Comparison of ENCODE assay signal across 20 cellular contexts in the genomic region with DNA sequence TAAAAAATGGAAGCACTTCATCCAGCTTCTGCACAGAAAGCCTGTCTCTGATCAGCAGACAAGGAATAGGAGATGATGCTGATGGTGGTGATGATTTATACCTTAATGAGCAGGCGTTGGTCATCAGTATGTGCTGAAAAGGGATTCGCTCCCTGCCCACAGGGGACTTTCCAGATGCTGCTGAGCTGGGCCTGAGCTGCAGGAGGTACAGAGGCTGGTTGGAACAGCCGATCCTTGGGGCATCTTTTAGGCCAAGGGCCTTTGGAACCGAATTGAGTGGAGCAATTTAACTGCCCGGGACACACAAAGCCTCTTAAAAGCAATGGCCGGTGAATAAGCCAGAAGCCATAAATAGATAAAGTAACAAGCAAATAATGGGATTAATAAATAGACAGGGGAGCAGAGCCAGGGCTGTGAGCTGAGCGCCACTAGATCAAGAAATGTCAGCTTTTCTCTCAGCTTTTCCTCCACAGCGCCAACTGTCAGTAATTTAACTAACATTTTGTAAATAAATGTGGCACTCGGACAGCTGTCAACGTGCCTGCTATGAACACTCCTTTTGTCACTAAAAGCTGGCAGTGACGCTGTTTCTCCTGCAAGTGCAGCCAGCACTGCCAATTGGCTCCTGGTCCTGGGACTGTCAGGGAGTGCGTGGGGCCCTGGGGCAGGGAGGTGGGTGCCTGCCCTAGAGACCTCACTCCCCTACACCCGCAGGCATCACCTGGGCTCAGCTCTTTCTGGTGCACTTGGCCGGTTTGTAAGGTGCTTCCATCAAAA.
DNase-seq lines count a peak whose midpoint lies in the region; TF ChIP-seq lines count a peak whose summit lies in the region.
"Had no signal": no experiment of that assay in that cellular context is flagged by ENCODE, and none has a peak within 500 bp of the region (broad histone marks: within the 10 kb centered on the region; RNA-seq: fewer than 3 reads in every experiment).

No MANE protein-coding gene starts in this region.

- no peaks in the 10 kb centered on the region for H3K9me3 ChIP-seq in neuronal stem cell (replicated peaks in 1 of 2; ENCODE audit: control insufficient read depth in 2 of 2, insufficient read depth in 1 of 2, low read depth in 1 of 2, low read length in 2 of 2)
- no peaks in the 10 kb centered on the region for H3K9me3 ChIP-seq in H9 (ENCODE audit: control insufficient read depth, low read depth, low read length)
- H3K9me3 ChIP-seq in sigmoid colon, result no peaks in the 10 kb centered on the region
- H3K9me3 ChIP-seq: psoas muscle, SJCRH30, suprapubic skin had no signal

- H3K27ac Mint-ChIP-seq in H9, result no peak overlapping the region
- H3K27ac Mint-ChIP-seq: natural killer cell treated with Interleukin-12 subunit alpha and Interleukin-12 subunit beta and Interleukin-15 and Interleukin-18, amount 100 ng/mL, for 72 hours had no signal

- H3K36me3 ChIP-seq in neuronal stem cell (replicated peaks in 1 of 2; ENCODE audit: control insufficient read depth in 2 of 2, insufficient read depth in 2 of 2, low read length in 2 of 2), result no peaks in the 10 kb centered on the region
- H3K36me3 ChIP-seq in sigmoid colon, result no peaks in the 10 kb centered on the region
- H3K36me3 ChIP-seq: SJCRH30, suprapubic skin had no signal

- TF ChIP-seq CTCF in H9 (conservative IDR thresholded peaks at IDR 0.05) (no peak), GM20000 (IDR thresholded peaks at IDR 0.05; ENCODE audit: extremely low read depth, missing control alignments) (no peak), sigmoid colon (IDR thresholded peaks at IDR 0.05) (no peak)

- H3T11ph ChIP-seq in H9 (ENCODE audit: low read length), result no peak overlapping the region

- peak; percentile 79 for DNase-seq in Ammon's horn (ENCODE audit: low spot score)
- DNase-seq in NCI-H1694 treated with DMSO at 0.1 percent for 48 hours (lab: John Stamatoyannopoulos, UW), result peak; percentile 25
- DNase-seq in cerebellar cortex (ENCODE audit: low spot score), result peak; percentile 89
- DNase-seq in hippocampal formation (lab: John Stamatoyannopoulos, UW), result peak; percentile 40 to 46
- DNase-seq in neuronal stem cell (ENCODE audit: low spot score), result no peak
- DNase-seq in H9, result no peak
- DNase-seq in GM20000 (ENCODE audit: low spot score), result no peak
- DNase-seq in sigmoid colon, result no peak
- DNase-seq: activated CD4-positive, alpha-beta T cell treated with anti-CD3 and anti-CD28 coated beads, Interleukin-2, amount 50 U/mL, for 48 hours; activated naive CD4-positive, alpha-beta T cell treated with Interleukin-2 at 50 U/mL for 16 hours; cortex of kidney; NCI-H2107; NCI-H510A treated with DMSO at 0.1 percent for 48 hours; PC-9; psoas muscle; SJCRH30; stimulated activated CD8-positive, alpha-beta memory T cell treated with anti-CD3 and anti-CD28 coated beads, Interleukin-4, amount 100 ng/mL, for 48 hours had no signal

- H2BK5ac ChIP-seq in neuronal stem cell (ENCODE audit: low read length) (no peak overlapping the region), H9 (ENCODE audit: insufficient read length, low read length) (no peak overlapping the region)

- no peaks in the 10 kb centered on the region for H3K9me3 Mint-ChIP-seq in H9
- H3K9me3 Mint-ChIP-seq: natural killer cell treated with Interleukin-12 subunit alpha and Interleukin-12 subunit beta and Interleukin-15 and Interleukin-18, amount 100 ng/mL, for 72 hours had no signal

- H2BK12ac ChIP-seq in neuronal stem cell (ENCODE audit: low read length) (no peak overlapping the region), H9 (ENCODE audit: insufficient read length, low read depth, low read length) (no peak overlapping the region)

- no peak for TF ChIP-seq EP300 in sigmoid colon (IDR thresholded peaks at IDR 0.05)

- H3K23ac ChIP-seq in neuronal stem cell (ENCODE audit: low read depth, low read length, poor library complexity), result no peak overlapping the region
- no peak overlapping the region for H3K23ac ChIP-seq in H9 (ENCODE audit: insufficient read length, low read depth, low read length)

- H3K4ac ChIP-seq in neuronal stem cell (ENCODE audit: low read length) (no peak overlapping the region), H9 (ENCODE audit: low read depth, low read length) (no peak overlapping the region)

- peaks cover 6 to 10% of the 10 kb centered on the region in 2 experiments; a peak in 3 of 4 replicates for H3K4me1 Mint-ChIP-seq in H9

- H3K27ac ChIP-seq in neuronal stem cell (replicated peaks; ENCODE audit: low read length) (no peak overlapping the region), H9 (ENCODE audit: insufficient read length, low read depth, low read length) (no peak overlapping the region), sigmoid colon (peak overlapping the region in 1 of 4 donors; percentile 38)
- H3K27ac ChIP-seq: C4-2B, PC-9, psoas muscle, SJCRH30, suprapubic skin had no signal

- H3K27me3 ChIP-seq in neuronal stem cell (ENCODE audit: control insufficient read depth in 3 of 3, insufficient read depth in 3 of 3, low read depth in 1 of 3, low read length in 3 of 3), result no peaks in the 10 kb centered on the region
- no peaks in the 10 kb centered on the region for H3K27me3 ChIP-seq in H9 (ENCODE audit: insufficient read depth, low read length)
- no peaks in the 10 kb centered on the region for H3K27me3 ChIP-seq in sigmoid colon
- H3K27me3 ChIP-seq: SJCRH30, suprapubic skin had no signal

- H3K27me3 Mint-ChIP-seq in H9 (ENCODE audit: low read depth), result no peaks in the 10 kb centered on the region

- peaks cover 0 to 2% (median 0%) of the 10 kb centered on the region in 3 experiments; a peak in 2 of 7 replicates for H3K36me3 Mint-ChIP-seq in H9 (ENCODE audit: insufficient read depth in 1 of 3, low read depth in 3 of 3)
- H3K36me3 Mint-ChIP-seq: natural killer cell treated with Interleukin-12 subunit alpha and Interleukin-12 subunit beta and Interleukin-15 and Interleukin-18, amount 100 ng/mL, for 72 hours had no signal

- WGBS in neuronal stem cell (ENCODE audit: extremely low coverage in 2 of 2, insufficient read length in 2 of 2, insufficient replicate concordance in 1 of 2), 2 donors, result no CpG with 5 or more reads among the region's 14 CpGs
- WGBS in H9 (ENCODE audit: extremely low coverage, insufficient read length, low lambda C conversion rate), result no CpG with 5 or more reads among the region's 14 CpGs
- 44 to 71% methylated on average over 14 of the region's 14 CpGs for WGBS in sigmoid colon, 2 donors

- no peak overlapping the region for H3K4me3 Mint-ChIP-seq in H9
- H3K4me3 Mint-ChIP-seq: natural killer cell treated with Interleukin-12 subunit alpha and Interleukin-12 subunit beta and Interleukin-15 and Interleukin-18, amount 100 ng/mL, for 72 hours had no signal

- no peak overlapping the region for H2AK5ac ChIP-seq in neuronal stem cell (ENCODE audit: low read depth, low read length)
- H2AK5ac ChIP-seq in H9 (ENCODE audit: insufficient read length, low read length), result no peak overlapping the region

- H3K4me3 ChIP-seq in neuronal stem cell (ENCODE audit: low read length in 2 of 2), result no peak overlapping the region
- H3K4me3 ChIP-seq in sigmoid colon, result no peak overlapping the region
- H3K4me3 ChIP-seq: PC-9, psoas muscle, SJCRH30, suprapubic skin had no signal

- TF ChIP-seq POLR2A in sigmoid colon (IDR thresholded peaks at IDR 0.05), result no peak

- H3K4me1 ChIP-seq in neuronal stem cell (ENCODE audit: control insufficient read depth in 2 of 2, insufficient read depth in 1 of 2, low read depth in 1 of 2, low read length in 2 of 2) (peaks cover 0 to 3% of the 10 kb centered on the region in 2 donors), H9 (ENCODE audit: insufficient read depth, low read length) (no peaks in the 10 kb centered on the region; the same call in 1 of the 2 replicates), sigmoid colon (no peaks in the 10 kb centered on the region)
- H3K4me1 ChIP-seq: psoas muscle, SJCRH30, suprapubic skin had no signal

- no peak overlapping the region for H2BK20ac ChIP-seq in H9 (ENCODE audit: low read depth, low read length, poor library complexity, severe bottlenecking)

- H3K23me2 ChIP-seq in H9 (ENCODE audit: insufficient read length, low read depth, low read length, poor library complexity, severe bottlenecking), result no peaks in the 10 kb centered on the region

- H4K91ac ChIP-seq in neuronal stem cell (ENCODE audit: low read depth, low read length, poor library complexity) (no peak overlapping the region), H9 (ENCODE audit: insufficient read length, low read depth, low read length) (no peak overlapping the region)

- H4K8ac ChIP-seq in neuronal stem cell (ENCODE audit: low read depth, low read length), result no peak overlapping the region
- no peak overlapping the region for H4K8ac ChIP-seq in H9 (replicated peaks; ENCODE audit: insufficient read length, low read depth, low read length)

- intact Hi-C loops in sigmoid colon (cut with DNase I), result no loop called here

- H4K5ac ChIP-seq in H9 (ENCODE audit: insufficient read length, low read depth, low read length), result no peak overlapping the region

- H3K14ac ChIP-seq in neuronal stem cell (ENCODE audit: low read length) (no peak overlapping the region), H9 (ENCODE audit: insufficient read depth, low read length) (no peak overlapping the region)

- no peak overlapping the region for H3K56ac ChIP-seq in H9 (ENCODE audit: insufficient read length, low read depth, low read length)

- H3K18ac ChIP-seq in neuronal stem cell (ENCODE audit: low read length) (no peak overlapping the region), H9 (ENCODE audit: insufficient read length, low read depth, low read length) (no peak overlapping the region)

- H2AFZ ChIP-seq in neuronal stem cell (ENCODE audit: low read length) (no peak overlapping the region), H9 (ENCODE audit: low read length) (no peak overlapping the region)
- H2AFZ ChIP-seq: PC-9 had no signal

- no peaks in the 10 kb centered on the region for H4K20me1 ChIP-seq in H9 (ENCODE audit: control insufficient read depth, insufficient read depth, insufficient read length)

- no peak overlapping the region for H3K4me2 ChIP-seq in neuronal stem cell (ENCODE audit: insufficient read depth, low read length, poor library complexity, severe bottlenecking)
- H3K4me2 ChIP-seq in H9 (ENCODE audit: insufficient read depth, insufficient read length, low read length), result no peak overlapping the region
- H3K4me2 ChIP-seq: PC-9 had no signal

- no peaks in the 10 kb centered on the region for H3K79me2 ChIP-seq in H9 (ENCODE audit: insufficient read depth, low read length)

- no peaks in the 10 kb centered on the region for H3K79me1 ChIP-seq in neuronal stem cell (ENCODE audit: low read depth, low read length)
- H3K79me1 ChIP-seq in H9 (ENCODE audit: insufficient read depth, low read depth, low read length, poor library complexity, severe bottlenecking), result no peaks in the 10 kb centered on the region

- H3K9ac ChIP-seq in neuronal stem cell (ENCODE audit: low read depth, low read length, poor library complexity) (no peak overlapping the region), H9 (ENCODE audit: extremely low read depth, insufficient read length, low read length) (no peak overlapping the region)

- H2BK15ac ChIP-seq in neuronal stem cell (ENCODE audit: low read length) (no peak overlapping the region), H9 (ENCODE audit: low read depth, low read length) (no peak overlapping the region)

- no peak overlapping the region for H2BK120ac ChIP-seq in neuronal stem cell (ENCODE audit: low read depth, low read length)
- no peak overlapping the region for H2BK120ac ChIP-seq in H9 (ENCODE audit: low read depth, low read length, poor library complexity, severe bottlenecking)

Comparison
In these comparisons a context has a peak if more than half of its experiments do, and no peak if none do; other contexts are left out.
1. DNase-seq: peak in Ammon's horn (single experiment), NCI-H1694 treated with DMSO at 0.1 percent for 48 hours (single experiment), cerebellar cortex (single experiment) and hippocampal formation (2 of 2); none in neuronal stem cell (single experiment), H9 (single experiment), GM20000 (single experiment) and sigmoid colon (single experiment).